ENCODE assay signal across 30 cellular contexts in genomic region chr9:116895956-116896355, GRCh38.
"Had no signal": no experiment of that assay in that cellular context is flagged by ENCODE, and none has a peak within 500 bp of the region (broad histone marks: within the 10 kb centered on the region; RNA-seq: fewer than 3 reads in every experiment).

No MANE protein-coding gene starts in this region.

- H3K36me3 Mint-ChIP-seq: activated naive CD8-positive, alpha-beta T cell had no signal

- H3K4me3 Mint-ChIP-seq: activated CD4-positive, alpha-beta memory T cell treated with anti-CD3 and anti-CD28 coated beads, Interleukin-2, amount 10 ng/mL, durations not matched to agents 7 days and 5 days; activated CD4-positive, alpha-beta T cell treated with anti-CD3 and anti-CD28 coated beads, Interleukin-2, amount 10 ng/mL, durations not matched to agents 7 days and 5 days; activated naive CD8-positive, alpha-beta T cell; activated T-cell treated with anti-CD3 and anti-CD28 coated beads, Interleukin-2, amount 50 U/mL, for 24 hours; activated T-cell treated with anti-CD3 and anti-CD28 coated beads, Interleukin-2, amount 50 U/mL, for 72 hours; effector memory CD8-positive, alpha-beta T cell had no signal

- H3K27me3 Mint-ChIP-seq: activated CD4-positive, alpha-beta memory T cell treated with anti-CD3 and anti-CD28 coated beads, Interleukin-2, amount 10 ng/mL, durations not matched to agents 7 days and 5 days; activated CD4-positive, alpha-beta T cell treated with anti-CD3 and anti-CD28 coated beads, Interleukin-2, amount 10 ng/mL, durations not matched to agents 7 days and 5 days; activated T-cell treated with anti-CD3 and anti-CD28 coated beads, Interleukin-2, amount 50 U/mL, for 24 hours; effector memory CD8-positive, alpha-beta T cell had no signal

- H3K36me3 ChIP-seq: brain microvascular endothelial cell, gastrocnemius medialis, heart left ventricle had no signal

- H3K4me3 ChIP-seq: gastrocnemius medialis, heart left ventricle had no signal

- H3K9me3 ChIP-seq: gastrocnemius medialis had no signal

- H3K27me3 ChIP-seq: brain microvascular endothelial cell, gastrocnemius medialis, heart left ventricle had no signal

- H3K27ac ChIP-seq: brain microvascular endothelial cell, gastrocnemius medialis, heart left ventricle had no signal

- DNase-seq: activated CD4-positive, alpha-beta memory T cell treated with anti-CD3 and anti-CD28 coated beads, Interleukin-2, amount 10 ng/mL, durations not matched to agents 7 days and 5 days; activated CD4-positive, alpha-beta T cell treated with anti-CD3 and anti-CD28 coated beads for 1 hour; activated CD4-positive, alpha-beta T cell treated with anti-CD3 and anti-CD28 coated beads for 4 hours; activated CD4-positive, alpha-beta T cell treated with anti-CD3 and anti-CD28 coated beads, Interleukin-2, amount 10 ng/mL, durations not matched to agents 7 days and 5 days; activated CD4-positive, alpha-beta T cell treated with anti-CD3 and anti-CD28 coated beads, Interleukin-2, amount 50 U/mL, for 4 hours; activated CD8-positive, alpha-beta memory T cell treated with anti-CD3 and anti-CD28 coated beads, Interleukin-2, amount 50 U/mL, for 48 hours; activated gamma-delta T cell treated with Interleukin-2 at 50 U/mL for 16 hours; activated naive CD4-positive, alpha-beta T cell treated with anti-CD3 and anti-CD28 coated beads, Interleukin-2, amount 50 U/mL, for 16 hours; activated naive CD4-positive, alpha-beta T cell treated with Interleukin-2 at 50 U/mL for 16 hours; activated T-cell treated with anti-CD3 and anti-CD28 coated beads for 4 hours; activated T-cell treated with anti-CD3 and anti-CD28 coated beads, Interleukin-2, amount 50 U/mL, for 24 hours; activated T-cell treated with anti-CD3 and anti-CD28 coated beads, Interleukin-2, amount 50 U/mL, for 72 hours; amniotic stem cell; anterior cingulate cortex; brain microvascular endothelial cell; caudate nucleus; cortex of kidney; dermis blood vessel endothelial cell; effector CD4-positive, alpha-beta T cell; effector memory CD8-positive, alpha-beta T cell; foreskin fibroblast; gastrocnemius medialis; glutamatergic neuron; heart left ventricle; T-helper 1 cell; T-helper 2 cell had no signal

- FAIRE-seq: astrocyte, colon had no signal

- H3K4me1 Mint-ChIP-seq: activated CD4-positive, alpha-beta memory T cell treated with anti-CD3 and anti-CD28 coated beads, Interleukin-2, amount 10 ng/mL, durations not matched to agents 7 days and 5 days; activated CD4-positive, alpha-beta T cell treated with anti-CD3 and anti-CD28 coated beads, Interleukin-2, amount 10 ng/mL, durations not matched to agents 7 days and 5 days had no signal

- H3K4me1 ChIP-seq: gastrocnemius medialis, heart left ventricle had no signal

- H3K27ac Mint-ChIP-seq: activated CD4-positive, alpha-beta memory T cell treated with anti-CD3 and anti-CD28 coated beads, Interleukin-2, amount 10 ng/mL, durations not matched to agents 7 days and 5 days; activated CD4-positive, alpha-beta T cell treated with anti-CD3 and anti-CD28 coated beads, Interleukin-2, amount 10 ng/mL, durations not matched to agents 7 days and 5 days; activated naive CD8-positive, alpha-beta T cell; activated T-cell treated with anti-CD3 and anti-CD28 coated beads, Interleukin-2, amount 50 U/mL, for 24 hours; activated T-cell treated with anti-CD3 and anti-CD28 coated beads, Interleukin-2, amount 50 U/mL, for 72 hours; effector memory CD8-positive, alpha-beta T cell had no signal

- ATAC-seq: activated T-cell treated with anti-CD3 and anti-CD28 coated beads, Interleukin-2, amount 50 U/mL, for 72 hours; effector memory CD8-positive, alpha-beta T cell; esophagus mucosa; gastrocnemius medialis; heart left ventricle had no signal
